ENCODE assay signal across 26 cellular contexts in genomic region chr7:18831381-18831901, GRCh38.
"Had no signal": no experiment of that assay in that cellular context is flagged by ENCODE, and none has a peak within 500 bp of the region (broad histone marks: within the 10 kb centered on the region; RNA-seq: fewer than 3 reads in every experiment).

No MANE protein-coding gene starts in this region.

- H3K27me3 Mint-ChIP-seq: activated B cell treated with CpG ODN at 0.5 μM for 24 hours; activated CD4-positive, alpha-beta T cell treated with anti-CD3 and anti-CD28 coated beads for 36 hours; activated T-cell treated with anti-CD3 and anti-CD28 coated beads, Interleukin-2, amount 50 U/mL, for 24 hours; activated T-helper 17 cell treated with anti-CD3 and anti-CD28 coated beads, Interleukin-2, amount 50 U/mL, for 72 hours; stimulated activated naive CD8-positive, alpha-beta T cell treated with anti-CD3 and anti-CD28 coated beads, Interleukin-15, Interleukin-2, amounts not matched to agents 100 ng/mL and 50 ng/mL, for 24 hours; T-helper 17 cell had no signal

- ATAC-seq: activated CD4-positive, alpha-beta T cell treated with anti-CD3 and anti-CD28 coated beads for 36 hours; activated naive CD4-positive, alpha-beta T cell treated with anti-CD3 and anti-CD28 coated beads, Interleukin-2, amount 50 U/mL, for 72 hours; activated T-helper 17 cell treated with anti-CD3 and anti-CD28 coated beads, Interleukin-2, amount 50 U/mL, for 72 hours; left ventricle myocardium superior; right lobe of liver; T-helper 17 cell had no signal

- H3K9ac ChIP-seq: parathyroid adenoma had no signal

- H3K27me3 ChIP-seq: adrenal gland, ascending aorta, brain microvascular endothelial cell, dorsolateral prefrontal cortex, hepatocyte, right lobe of liver, tibial artery had no signal

- H3K27ac Mint-ChIP-seq: activated B cell treated with CpG ODN at 0.5 μM for 24 hours; activated CD4-positive, alpha-beta T cell treated with anti-CD3 and anti-CD28 coated beads for 36 hours; activated naive CD4-positive, alpha-beta T cell treated with anti-CD3 and anti-CD28 coated beads, Interleukin-2, amount 50 U/mL, for 72 hours; activated T-cell treated with anti-CD3 and anti-CD28 coated beads, Interleukin-2, amount 50 U/mL, for 24 hours; activated T-helper 17 cell treated with anti-CD3 and anti-CD28 coated beads, Interleukin-2, amount 50 U/mL, for 72 hours; immature natural killer cell; stimulated activated naive CD8-positive, alpha-beta T cell treated with anti-CD3 and anti-CD28 coated beads, Interleukin-15, Interleukin-2, amounts not matched to agents 100 ng/mL and 50 ng/mL, for 24 hours; T-helper 17 cell had no signal

- H3K27ac ChIP-seq: adrenal gland, ascending aorta, brain microvascular endothelial cell, dorsolateral prefrontal cortex, hepatocyte, parathyroid adenoma, right lobe of liver, skin epidermis, tibial artery had no signal

- H3K4me3 ChIP-seq: adrenal gland, ascending aorta, dorsolateral prefrontal cortex, hepatocyte, right lobe of liver, skin epidermis, tibial artery had no signal

- H3K9me3 ChIP-seq: adrenal gland, ascending aorta, right lobe of liver, tibial artery had no signal

- H3K36me3 ChIP-seq: adrenal gland, ascending aorta, brain microvascular endothelial cell, right lobe of liver had no signal

- H3K4me1 ChIP-seq: adrenal gland, ascending aorta, parathyroid adenoma, right lobe of liver, tibial artery had no signal

- H3K4me1 Mint-ChIP-seq: activated B cell treated with CpG ODN at 0.5 μM for 24 hours; activated CD4-positive, alpha-beta T cell treated with anti-CD3 and anti-CD28 coated beads for 36 hours; activated T-helper 17 cell treated with anti-CD3 and anti-CD28 coated beads, Interleukin-2, amount 50 U/mL, for 72 hours; immature natural killer cell; T-helper 17 cell had no signal

- DNase-seq: activated B cell treated with CpG ODN at 0.5 μM for 24 hours; activated CD4-positive, alpha-beta T cell treated with anti-CD3 and anti-CD28 coated beads for 36 hours; activated CD4-positive, alpha-beta T cell treated with anti-CD3 and anti-CD28 coated beads, Interleukin-2, amount 50 U/mL, for 4 hours; activated CD8-positive, alpha-beta memory T cell treated with anti-CD3 and anti-CD28 coated beads for 24 hours; activated CD8-positive, alpha-beta memory T cell treated with anti-CD3 and anti-CD28 coated beads, Interleukin-2, amount 50 U/mL, for 4 hours; activated T-cell treated with anti-CD3 and anti-CD28 coated beads, Interleukin-2, amount 50 U/mL, for 24 hours; adrenal gland; brain microvascular endothelial cell; central memory CD4-positive, alpha-beta T cell; dorsolateral prefrontal cortex; foreskin fibroblast; immature natural killer cell; left ventricle myocardium superior; nucleus accumbens; right lobe of liver; stimulated activated CD4-positive, alpha-beta T cell treated with anti-CD3 and anti-CD28 coated beads, Interleukin-1b, Interleukin-23, amount 100 ng/mL, for 48 hours; SW 1271; T-helper 17 cell had no signal

- H3K4me3 Mint-ChIP-seq: activated B cell treated with CpG ODN at 0.5 μM for 24 hours; activated CD4-positive, alpha-beta T cell treated with anti-CD3 and anti-CD28 coated beads for 36 hours; activated T-cell treated with anti-CD3 and anti-CD28 coated beads, Interleukin-2, amount 50 U/mL, for 24 hours; activated T-helper 17 cell treated with anti-CD3 and anti-CD28 coated beads, Interleukin-2, amount 50 U/mL, for 72 hours; immature natural killer cell; stimulated activated naive CD8-positive, alpha-beta T cell treated with anti-CD3 and anti-CD28 coated beads, Interleukin-15, Interleukin-2, amounts not matched to agents 100 ng/mL and 50 ng/mL, for 24 hours; T-helper 17 cell had no signal

- H3K9me3 Mint-ChIP-seq: activated B cell treated with CpG ODN at 0.5 μM for 24 hours had no signal
